ENCODE assay signal across 17 cellular contexts in the genomic region with DNA sequence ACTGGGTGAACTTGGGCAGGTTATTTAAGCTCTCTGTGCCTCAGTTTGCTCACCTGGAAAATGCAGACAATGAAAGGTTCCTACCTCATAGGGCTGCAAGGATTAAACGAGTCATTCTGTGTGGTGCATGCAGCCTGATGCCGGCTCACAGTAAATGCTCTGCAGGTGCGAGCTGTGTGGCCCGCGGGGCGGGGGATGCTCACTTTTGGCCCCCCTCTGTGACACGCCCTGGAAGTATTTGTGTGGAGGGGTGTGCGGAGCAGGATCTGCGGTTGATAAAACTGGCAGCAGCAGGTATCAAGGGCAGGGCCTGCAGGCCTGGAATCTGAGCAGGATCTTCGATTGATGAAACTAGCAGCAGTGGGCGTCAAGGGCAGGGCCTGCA. TPM values are rescaled to one million over a fixed set of nuclear protein-coding genes. Genes with fewer than 3 reads are reported as not detected.
DNase-seq lines count a peak whose midpoint lies in the region; ATAC-seq and TF ChIP-seq lines count a peak whose summit lies in the region.
"Had no signal": no experiment of that assay in that cellular context is flagged by ENCODE, and none has a peak within 500 bp of the region (broad histone marks: within the 10 kb centered on the region; RNA-seq: fewer than 3 reads in every experiment).

No MANE protein-coding gene starts in this region.

- no peak for TF ChIP-seq CTCF in left ventricle myocardium inferior (IDR thresholded peaks at IDR 0.05; ENCODE audit: borderline replicate concordance)

- no peak overlapping the region for H3K4me3 ChIP-seq in left ventricle myocardium inferior
- H3K4me3 ChIP-seq: A549, MG63, SK-N-MC had no signal

- ATAC-seq in left ventricle myocardium superior (no peak), GM18502 (IDR thresholded peaks at IDR 0.05; ENCODE audit: poor library complexity, unreplicated experiment) (no peak), Right ventricle myocardium inferior (no peak)
- ATAC-seq: A549 had no signal

- DNase-seq in left ventricle myocardium superior (peak; percentile 12), left ventricle myocardium inferior (no peak), NCI-H345 treated with DMSO at 0.1 percent for 48 hours (lab: John Stamatoyannopoulos, UW; ENCODE audit: unreplicated experiment) (peak; percentile 23), NCI-H128 (lab: John Stamatoyannopoulos, UW; ENCODE audit: unreplicated experiment) (no peak), Right ventricle myocardium inferior (ENCODE audit: missing footprints) (no peak), NCI-H2171 treated with DMSO at 0.1 percent for 48 hours (lab: John Stamatoyannopoulos, UW) (no peak)
- DNase-seq: DMS153, Karpas-422, MG63, NCI-H1092 treated with DMSO at 0.1 percent for 48 hours, NCI-H187 treated with DMSO at 0.1 percent for 48 hours, NCI-H774 had no signal

- H3K27ac ChIP-seq in left ventricle myocardium inferior (replicated peaks) (no peak overlapping the region), cingulate gyrus (ENCODE audit: low read depth, low read length) (peak overlapping the region; percentile 12)
- H3K27ac ChIP-seq: A549, C4-2B, SK-N-MC had no signal

- H3K4me1 ChIP-seq in left ventricle myocardium inferior: peaks cover 13% of the 10 kb centered on the region

- intact Hi-C loops in left ventricle myocardium superior (cut with micrococcal nuclease): no loop called here
- intact Hi-C loops in left ventricle myocardium inferior (cut with micrococcal nuclease): no loop called here
- intact Hi-C loops in Right ventricle myocardium inferior (cut with DNase I): no loop called here

- H3K9me3 ChIP-seq in left ventricle myocardium inferior (replicated peaks): no peaks in the 10 kb centered on the region
- H3K9me3 ChIP-seq: A549, MG63 had no signal

- H3K36me3 ChIP-seq in left ventricle myocardium inferior: no peaks in the 10 kb centered on the region
- H3K36me3 ChIP-seq: MG63 had no signal

- peaks cover 74% of the 10 kb centered on the region for H3K27me3 ChIP-seq in left ventricle myocardium inferior (ENCODE audit: low read depth)

RNA-seq across cellular contexts. Expression of gene UNC5A, which starts 11.7 kb away (rescaled TPM):
- total RNA-seq in left ventricle myocardium superior (0.22 TPM), left ventricle myocardium inferior (not detected), Right ventricle myocardium inferior (0.08 TPM)

Comparison
In these comparisons a context has a peak if more than half of its experiments do, and no peak if none do; other contexts are left out.
1. DNase-seq: peak in left ventricle myocardium superior (single experiment) and NCI-H345 treated with DMSO at 0.1 percent for 48 hours (single experiment); none in left ventricle myocardium inferior (single experiment), NCI-H128 (single experiment), Right ventricle myocardium inferior (single experiment) and NCI-H2171 treated with DMSO at 0.1 percent for 48 hours (single experiment).